In the genomic region with DNA sequence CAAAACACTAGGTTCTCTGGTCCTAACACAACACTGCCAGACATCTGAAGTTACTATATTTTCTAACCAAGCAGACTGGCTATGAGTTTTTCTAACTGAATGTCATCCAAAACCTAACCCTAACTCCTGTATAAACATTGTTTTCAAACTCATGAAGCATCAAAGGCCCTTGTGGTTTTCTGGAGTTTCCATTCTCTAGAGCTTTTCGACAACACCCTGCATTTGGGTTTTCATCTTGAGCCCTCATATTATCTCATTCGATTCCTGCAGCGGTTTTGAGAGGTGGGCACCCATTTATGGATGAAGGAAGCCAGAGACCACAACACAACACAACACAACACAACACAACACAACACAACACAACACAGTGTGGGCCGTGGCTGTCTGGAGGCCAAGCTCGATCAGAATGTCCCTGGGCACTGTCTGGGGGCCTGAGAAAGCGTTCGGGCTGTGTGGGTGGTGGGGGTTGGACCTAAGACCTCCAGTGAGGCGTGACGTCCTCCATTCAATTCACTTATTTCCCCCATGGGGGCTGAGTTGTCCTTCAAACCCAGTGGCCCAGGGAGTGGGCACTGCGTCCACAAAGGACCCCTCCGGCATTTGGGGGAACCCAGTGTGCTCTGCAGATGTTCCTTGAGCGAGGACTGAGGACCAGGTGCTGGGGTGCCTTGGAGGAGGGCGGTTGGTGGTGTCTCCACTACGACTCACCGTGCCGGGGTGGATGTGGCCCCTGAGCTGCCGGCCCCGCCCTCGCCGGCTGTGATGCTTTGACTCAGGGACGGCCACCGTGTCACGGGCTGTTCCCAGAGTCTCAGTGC, we compare ENCODE assay signal across 20 cellular contexts.
DNase-seq lines count a peak whose midpoint lies in the region; ATAC-seq and TF ChIP-seq lines count a peak whose summit lies in the region.
"Had no signal": no experiment of that assay in that cellular context is flagged by ENCODE, and none has a peak within 500 bp of the region (broad histone marks: within the 10 kb centered on the region; RNA-seq: fewer than 3 reads in every experiment).

No MANE protein-coding gene starts in this region.

- no peaks in the 10 kb centered on the region for H3K9me3 Mint-ChIP-seq in activated CD4-positive, alpha-beta memory T cell treated with anti-CD3 and anti-CD28 coated beads for 36 hours
- H3K9me3 Mint-ChIP-seq in activated CD4-positive, alpha-beta memory T cell treated with anti-CD3 and anti-CD28 coated beads, Interleukin-2, amount 10 ng/mL, durations not matched to agents 7 days and 5 days: no peaks in the 10 kb centered on the region
- no peaks in the 10 kb centered on the region for H3K9me3 Mint-ChIP-seq in activated naive CD4-positive, alpha-beta T cell treated with anti-CD3 and anti-CD28 coated beads, Interleukin-2, amount 50 U/mL, for 72 hours

- H3K36me3 Mint-ChIP-seq in activated CD4-positive, alpha-beta memory T cell treated with anti-CD3 and anti-CD28 coated beads for 36 hours: no peaks in the 10 kb centered on the region
- H3K36me3 Mint-ChIP-seq in activated CD4-positive, alpha-beta memory T cell treated with anti-CD3 and anti-CD28 coated beads, Interleukin-2, amount 10 ng/mL, durations not matched to agents 7 days and 5 days (ENCODE audit: low read depth): no peaks in the 10 kb centered on the region
- H3K36me3 Mint-ChIP-seq in activated naive CD4-positive, alpha-beta T cell treated with anti-CD3 and anti-CD28 coated beads, Interleukin-2, amount 50 U/mL, for 72 hours: no peaks in the 10 kb centered on the region

- peaks cover 25% of the 10 kb centered on the region for H3K4me1 Mint-ChIP-seq in activated CD4-positive, alpha-beta memory T cell treated with anti-CD3 and anti-CD28 coated beads for 36 hours (ENCODE audit: low read depth)
- peaks cover 5% of the 10 kb centered on the region for H3K4me1 Mint-ChIP-seq in activated CD4-positive, alpha-beta memory T cell treated with anti-CD3 and anti-CD28 coated beads, Interleukin-2, amount 10 ng/mL, durations not matched to agents 7 days and 5 days

- H3K4me3 Mint-ChIP-seq in activated CD4-positive, alpha-beta memory T cell treated with anti-CD3 and anti-CD28 coated beads for 36 hours: no peak overlapping the region
- no peak overlapping the region for H3K4me3 Mint-ChIP-seq in activated CD4-positive, alpha-beta memory T cell treated with anti-CD3 and anti-CD28 coated beads, Interleukin-2, amount 10 ng/mL, durations not matched to agents 7 days and 5 days

- peak; percentile 26 to 63 for ATAC-seq in activated naive CD4-positive, alpha-beta T cell treated with anti-CD3 and anti-CD28 coated beads, Interleukin-2, amount 50 U/mL, for 72 hours
- ATAC-seq: foreskin keratinocyte, GM12878, lower lobe of right lung, Right ventricle myocardium inferior had no signal

- H3K4me3 ChIP-seq in Jurkat, Clone E6-1 (ENCODE audit: low read length): no peak overlapping the region
- H3K4me3 ChIP-seq: GM12878, lower lobe of right lung had no signal

- peak overlapping the region; percentile 4 for H3K27ac Mint-ChIP-seq in activated CD4-positive, alpha-beta memory T cell treated with anti-CD3 and anti-CD28 coated beads for 36 hours
- H3K27ac Mint-ChIP-seq in activated CD4-positive, alpha-beta memory T cell treated with anti-CD3 and anti-CD28 coated beads, Interleukin-2, amount 10 ng/mL, durations not matched to agents 7 days and 5 days: no peak overlapping the region
- peak overlapping the region in 1 of 2 donors; percentile 55 for H3K27ac Mint-ChIP-seq in activated naive CD4-positive, alpha-beta T cell treated with anti-CD3 and anti-CD28 coated beads, Interleukin-2, amount 50 U/mL, for 72 hours

- POLR2A ChIA-PET in activated CD4-positive, alpha-beta memory T cell treated with anti-CD3 and anti-CD28 coated beads for 36 hours (lab: Charles Lee): no interaction called here
- POLR2A ChIA-PET in activated CD4-positive, alpha-beta memory T cell treated with anti-CD3 and anti-CD28 coated beads, Interleukin-2, amount 10 ng/mL, durations not matched to agents 7 days and 5 days (lab: Charles Lee): no interaction called here

- no peak for TF ChIP-seq CTCF in GM20000 (IDR thresholded peaks at IDR 0.05; ENCODE audit: extremely low read depth, missing control alignments)

- CTCF ChIA-PET in activated CD4-positive, alpha-beta memory T cell treated with anti-CD3 and anti-CD28 coated beads for 36 hours (lab: Charles Lee): no interaction called here
- CTCF ChIA-PET in activated CD4-positive, alpha-beta memory T cell treated with anti-CD3 and anti-CD28 coated beads, Interleukin-2, amount 10 ng/mL, durations not matched to agents 7 days and 5 days (lab: Charles Lee): no interaction called here

- intact Hi-C loops in activated CD4-positive, alpha-beta memory T cell treated with anti-CD3 and anti-CD28 coated beads for 36 hours (cut with micrococcal nuclease): loop anchor here (1.0 to 5.0 kb wide), 4 partner anchors 24 to 415 kb away; no protein-coding TSS in a partner anchor

- no peaks in the 10 kb centered on the region for H3K27me3 Mint-ChIP-seq in activated CD4-positive, alpha-beta memory T cell treated with anti-CD3 and anti-CD28 coated beads for 36 hours
- no peaks in the 10 kb centered on the region for H3K27me3 Mint-ChIP-seq in activated CD4-positive, alpha-beta memory T cell treated with anti-CD3 and anti-CD28 coated beads, Interleukin-2, amount 10 ng/mL, durations not matched to agents 7 days and 5 days

- peak; percentile 65 for DNase-seq in activated CD4-positive, alpha-beta memory T cell treated with anti-CD3 and anti-CD28 coated beads for 36 hours
- no peak for DNase-seq in activated CD4-positive, alpha-beta memory T cell treated with anti-CD3 and anti-CD28 coated beads, Interleukin-2, amount 10 ng/mL, durations not matched to agents 7 days and 5 days
- peak; percentile 43 for DNase-seq in Jurkat, Clone E6-1 (ENCODE audit: low read depth, low spot score)
- peak in 1 of 2 donors; percentile 32 for DNase-seq in activated naive CD4-positive, alpha-beta T cell treated with anti-CD3 and anti-CD28 coated beads, Interleukin-2, amount 50 U/mL, for 72 hours (ENCODE audit: low spot score in 2 of 2)
- DNase-seq in stimulated activated CD4-positive, alpha-beta T cell treated with anti-CD3 and anti-CD28 coated beads, Interleukin-4, amount 100 ng/mL, for 1 hour: peak; percentile 39
- DNase-seq in DMS 273 (lab: John Stamatoyannopoulos, UW; ENCODE audit: unreplicated experiment): no peak
- DNase-seq in GM20000 (ENCODE audit: low spot score): no peak
- no peak for DNase-seq in activated CD4-positive, CD25-positive, alpha-beta regulatory T cell treated with anti-CD3 and anti-CD28 coated beads, Interleukin-2, amount 50 U/mL, for 72 hours
- DNase-seq: activated gamma-delta T cell treated with Interleukin-2 at 50 U/mL for 16 hours; C1 segment of cervical spinal cord; effector CD4-positive, alpha-beta T cell; erythroblast; foreskin keratinocyte; lower lobe of right lung; MV-4-11; NCI-H187; nucleus accumbens; small intestine had no signal

Comparison
In these comparisons a context has a peak if more than half of its experiments do, and no peak if none do; other contexts are left out.
1. DNase-seq: peak in activated CD4-positive, alpha-beta memory T cell treated with anti-CD3 and anti-CD28 coated beads for 36 hours (single experiment), Jurkat, Clone E6-1 (single experiment) and stimulated activated CD4-positive, alpha-beta T cell treated with anti-CD3 and anti-CD28 coated beads, Interleukin-4, amount 100 ng/mL, for 1 hour (single experiment); none in activated CD4-positive, alpha-beta memory T cell treated with anti-CD3 and anti-CD28 coated beads, Interleukin-2, amount 10 ng/mL, durations not matched to agents 7 days and 5 days (single experiment), DMS 273 (single experiment), GM20000 (single experiment) and activated CD4-positive, CD25-positive, alpha-beta regulatory T cell treated with anti-CD3 and anti-CD28 coated beads, Interleukin-2, amount 50 U/mL, for 72 hours (single experiment).